8 cellular contexts compared by ENCODE assay signal in genomic region chr2:224894356-224894755, GRCh38.
DNase-seq lines count a peak whose midpoint lies in the region; ATAC-seq and TF ChIP-seq lines count a peak whose summit lies in the region.
"Had no signal": no experiment of that assay in that cellular context is flagged by ENCODE, and none has a peak within 500 bp of the region (broad histone marks: within the 10 kb centered on the region; RNA-seq: fewer than 3 reads in every experiment).

No MANE protein-coding gene starts in this region.

- H3K4me1 Mint-ChIP-seq in naive thymus-derived CD8-positive, alpha-beta T cell = peaks cover 32 to 60% (median 55%) of the 10 kb centered on the region in 4 donors
- H3K4me1 Mint-ChIP-seq: brain had no signal

- H3K4me1 ChIP-seq in thyroid gland = no peaks in the 10 kb centered on the region

- H3K9me3 Mint-ChIP-seq in naive thymus-derived CD8-positive, alpha-beta T cell = no peaks in the 10 kb centered on the region
- H3K9me3 Mint-ChIP-seq: brain had no signal

- POLR2A ChIA-PET in naive thymus-derived CD8-positive, alpha-beta T cell (lab: Charles Lee) = no interaction called here

- 69 to 70% methylated on average over 3 of the region's 3 CpGs for WGBS in thyroid gland, 2 donors

- no peaks in the 10 kb centered on the region for H3K27me3 ChIP-seq in thyroid gland

- TF ChIP-seq POLR2A in thyroid gland (IDR thresholded peaks at IDR 0.05) = no peak

- peaks cover 18 to 93% (median 27%) of the 10 kb centered on the region in 3 donors for H3K36me3 Mint-ChIP-seq in naive thymus-derived CD8-positive, alpha-beta T cell
- H3K36me3 Mint-ChIP-seq: brain had no signal

- no peak overlapping the region for H3K4me3 ChIP-seq in thyroid gland (replicated peaks in 1 of 3)

- no peaks in the 10 kb centered on the region for H3K9me3 ChIP-seq in thyroid gland

- DNase-seq in NOMO-1 treated with dmso at 0.1 percent for 144 hours (lab: John Stamatoyannopoulos, UW; ENCODE audit: unreplicated experiment) (peak; percentile 86), thyroid gland (no peak), NCI-H128 (lab: John Stamatoyannopoulos, UW; ENCODE audit: unreplicated experiment) (no peak), NCI-H2107 (lab: John Stamatoyannopoulos, UW) (no peak)
- peak in 2 of 10 donors; percentile 13 to 27 for DNase-seq in naive thymus-derived CD8-positive, alpha-beta T cell

- ATAC-seq in GM18873 (IDR thresholded peaks at IDR 0.05; ENCODE audit: low FRiP score, unreplicated experiment) (peak; percentile 77), HG02759 (IDR thresholded peaks at IDR 0.05; ENCODE audit: unreplicated experiment) (peak; percentile 90)
- peak; percentile 47 to 53 for ATAC-seq in naive thymus-derived CD8-positive, alpha-beta T cell

- peak overlapping the region in 8 of 10 donors; percentile 5 to 52 (median 34) for H3K4me3 Mint-ChIP-seq in naive thymus-derived CD8-positive, alpha-beta T cell
- H3K4me3 Mint-ChIP-seq: brain had no signal

- no peak for TF ChIP-seq CTCF in thyroid gland (IDR thresholded peaks at IDR 0.05)

- H3K27ac ChIP-seq in thyroid gland = no peak overlapping the region

- H3K27me3 Mint-ChIP-seq in naive thymus-derived CD8-positive, alpha-beta T cell = no peaks in the 10 kb centered on the region

- H3K36me3 ChIP-seq in thyroid gland = no peaks in the 10 kb centered on the region

- intact Hi-C loops in thyroid gland (cut with DNase I) = no loop called here

- H3K27ac Mint-ChIP-seq in naive thymus-derived CD8-positive, alpha-beta T cell = peak overlapping the region; percentile 54 to 90 (median 79)
- H3K27ac Mint-ChIP-seq: brain had no signal
